22 cellular contexts compared by ENCODE assay signal in the genomic region with DNA sequence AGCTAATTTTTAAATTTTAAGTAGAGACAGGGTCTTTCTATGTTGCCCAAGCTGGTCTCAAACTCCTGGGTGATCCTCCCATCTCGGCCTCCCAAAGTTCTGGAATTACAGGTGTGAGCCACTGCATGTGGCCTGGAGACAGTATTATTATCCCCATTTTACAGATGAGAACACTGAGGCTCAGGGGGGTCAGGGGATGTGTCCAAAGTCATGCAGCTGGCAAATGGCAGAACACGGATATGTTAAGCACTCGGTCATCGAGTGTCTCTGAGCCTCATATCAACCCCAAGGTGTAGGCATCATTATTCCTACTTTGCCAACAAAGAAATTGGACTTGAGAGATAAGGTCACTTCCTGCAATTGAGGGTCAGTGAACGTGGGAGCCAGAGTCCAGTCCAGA. TPM values are rescaled to one million over a fixed set of nuclear protein-coding genes. Genes with fewer than 3 reads are reported as not detected.
"Had no signal": no experiment of that assay in that cellular context is flagged by ENCODE, and none has a peak within 500 bp of the region (broad histone marks: within the 10 kb centered on the region; RNA-seq: fewer than 3 reads in every experiment).

No MANE protein-coding gene starts in this region.

- H3K9me3 Mint-ChIP-seq: activated CD4-positive, alpha-beta memory T cell treated with anti-CD3 and anti-CD28 coated beads for 36 hours; activated naive CD4-positive, alpha-beta T cell treated with anti-CD3 and anti-CD28 coated beads, Interleukin-2, amount 10 ng/mL, durations not matched to agents 7 days and 5 days; activated T-cell treated with anti-CD3 and anti-CD28 coated beads, Interleukin-2, amount 50 U/mL, for 72 hours; central memory CD8-positive, alpha-beta T cell; naive thymus-derived CD4-positive, alpha-beta T cell; neural crest cell; stimulated activated memory B cell treated with anti-CD40 and anti-IgM and Interleukin-4, amounts not matched to agents 10 μg/mL and 1 μg/mL and 100 μg/mL, for 72 hours had no signal

- H3K27ac ChIP-seq: colonic mucosa, lower lobe of right lung, testis had no signal

- H3K4me1 Mint-ChIP-seq: activated naive CD4-positive, alpha-beta T cell treated with anti-CD3 and anti-CD28 coated beads, Interleukin-2, amount 10 ng/mL, durations not matched to agents 7 days and 5 days; central memory CD8-positive, alpha-beta T cell; stimulated activated memory B cell treated with anti-CD40 and anti-IgM and Interleukin-4, amounts not matched to agents 10 μg/mL and 1 μg/mL and 100 μg/mL, for 72 hours; T-helper 17 cell had no signal

- H3K36me3 ChIP-seq: colonic mucosa, esophagus muscularis mucosa, lower lobe of right lung had no signal

- H3K27ac Mint-ChIP-seq: activated CD4-positive, alpha-beta memory T cell treated with anti-CD3 and anti-CD28 coated beads for 36 hours; activated naive CD4-positive, alpha-beta T cell treated with anti-CD3 and anti-CD28 coated beads, Interleukin-2, amount 10 ng/mL, durations not matched to agents 7 days and 5 days; activated T-cell treated with anti-CD3 and anti-CD28 coated beads, Interleukin-2, amount 50 U/mL, for 72 hours; naive thymus-derived CD4-positive, alpha-beta T cell; stimulated activated memory B cell treated with anti-CD40 and anti-IgM and Interleukin-4, amounts not matched to agents 10 μg/mL and 1 μg/mL and 100 μg/mL, for 72 hours; T-helper 17 cell had no signal

- H3K9me3 ChIP-seq: colonic mucosa, esophagus muscularis mucosa, lower lobe of right lung, testis had no signal

- ATAC-seq: activated T-cell treated with anti-CD3 and anti-CD28 coated beads, Interleukin-2, amount 50 U/mL, for 72 hours; naive thymus-derived CD4-positive, alpha-beta T cell; stimulated activated memory B cell treated with anti-CD40 and anti-IgM and Interleukin-4, amounts not matched to agents 10 μg/mL and 1 μg/mL and 100 μg/mL, for 72 hours; T-helper 17 cell had no signal

- H3K4me1 ChIP-seq: colonic mucosa had no signal

- H3K4me3 ChIP-seq: colonic mucosa, esophagus muscularis mucosa, lower lobe of right lung, testis had no signal

- DNase-seq: activated CD4-positive, alpha-beta memory T cell treated with anti-CD3 and anti-CD28 coated beads for 36 hours; activated CD4-positive, alpha-beta T cell treated with anti-CD3 and anti-CD28 coated beads for 48 hours; activated effector memory CD4-positive, alpha-beta T cell treated with anti-CD3 and anti-CD28 coated beads, Interleukin-2, amount 50 U/mL, for 16 hours; activated naive CD4-positive, alpha-beta T cell treated with anti-CD3 and anti-CD28 coated beads, Interleukin-2, amount 10 ng/mL, durations not matched to agents 7 days and 5 days; activated T-cell treated with anti-CD3 and anti-CD28 coated beads, Interleukin-2, amount 50 U/mL, for 72 hours; aorta; colonic mucosa; glutamatergic neuron; hippocampal formation; lower lobe of right lung; naive thymus-derived CD4-positive, alpha-beta T cell; occipital lobe; small intestine; stimulated activated CD4-positive, alpha-beta T cell treated with anti-CD3 and anti-CD28 coated beads, Interleukin-15, amount 100 ng/mL, for 24 hours; T-helper 17 cell; testis had no signal

- H3K27me3 ChIP-seq: colonic mucosa, esophagus muscularis mucosa, testis had no signal

- FAIRE-seq: frontal cortex, islet of Langerhans, small intestine had no signal

- H3K4me3 Mint-ChIP-seq: activated CD4-positive, alpha-beta memory T cell treated with anti-CD3 and anti-CD28 coated beads for 36 hours; activated naive CD4-positive, alpha-beta T cell treated with anti-CD3 and anti-CD28 coated beads, Interleukin-2, amount 10 ng/mL, durations not matched to agents 7 days and 5 days; activated T-cell treated with anti-CD3 and anti-CD28 coated beads, Interleukin-2, amount 50 U/mL, for 72 hours; central memory CD8-positive, alpha-beta T cell; naive thymus-derived CD4-positive, alpha-beta T cell; neural crest cell; stimulated activated memory B cell treated with anti-CD40 and anti-IgM and Interleukin-4, amounts not matched to agents 10 μg/mL and 1 μg/mL and 100 μg/mL, for 72 hours; T-helper 17 cell had no signal

- H3K36me3 Mint-ChIP-seq: activated CD4-positive, alpha-beta memory T cell treated with anti-CD3 and anti-CD28 coated beads for 36 hours; activated naive CD4-positive, alpha-beta T cell treated with anti-CD3 and anti-CD28 coated beads, Interleukin-2, amount 10 ng/mL, durations not matched to agents 7 days and 5 days; naive thymus-derived CD4-positive, alpha-beta T cell; stimulated activated memory B cell treated with anti-CD40 and anti-IgM and Interleukin-4, amounts not matched to agents 10 μg/mL and 1 μg/mL and 100 μg/mL, for 72 hours had no signal

RNA-seq across cellular contexts. Expression of a gene that starts 12.6 kb away (rescaled TPM):
- total RNA-seq: activated CD4-positive, alpha-beta memory T cell treated with anti-CD3 and anti-CD28 coated beads for 36 hours; activated T-cell treated with anti-CD3 and anti-CD28 coated beads, Interleukin-2, amount 50 U/mL, for 72 hours; naive thymus-derived CD4-positive, alpha-beta T cell; T-helper 17 cell had no signal
- polyA plus RNA-seq: naive thymus-derived CD4-positive, alpha-beta T cell had no signal
